ENCODE assay signal across 27 cellular contexts in the genomic region with DNA sequence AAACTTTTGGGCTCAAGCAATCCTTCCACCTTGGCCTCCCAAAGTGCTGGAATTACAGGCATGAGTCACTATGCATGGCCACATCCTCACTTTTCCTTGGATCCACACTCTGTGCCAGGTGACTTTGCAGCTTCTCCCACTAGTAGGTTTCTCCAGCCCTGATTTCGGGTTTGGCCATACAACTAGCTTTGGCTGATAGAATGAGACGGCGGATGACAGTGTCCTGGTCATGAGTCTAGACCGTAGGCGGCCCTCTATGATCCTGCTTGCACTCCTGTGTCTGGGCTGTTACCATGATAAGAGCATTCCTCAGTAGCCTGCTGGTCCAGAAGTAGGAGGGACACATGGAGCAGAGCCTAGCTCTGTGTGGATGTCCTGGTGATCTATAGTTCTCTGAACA.
DNase-seq lines count a peak whose midpoint lies in the region; ATAC-seq and TF ChIP-seq lines count a peak whose summit lies in the region.
"Had no signal": no experiment of that assay in that cellular context is flagged by ENCODE, and none has a peak within 500 bp of the region (broad histone marks: within the 10 kb centered on the region; RNA-seq: fewer than 3 reads in every experiment).

No MANE protein-coding gene starts in this region.

- TF ChIP-seq CTCF in heart left ventricle (IDR thresholded peaks at IDR 0.05), result no peak
- TF ChIP-seq CTCF in left lung (IDR thresholded peaks at IDR 0.05), result no peak

- H3K4me1 ChIP-seq in heart left ventricle (peaks cover 0 to 34% (median 0%) of the 10 kb centered on the region in 12 donors), left lung (peaks cover 0 to 5% of the 10 kb centered on the region in 2 donors), stomach smooth muscle (ENCODE audit: control insufficient read depth, insufficient read depth, low read length) (peaks cover 22% of the 10 kb centered on the region)
- no peaks in the 10 kb centered on the region for H3K4me1 ChIP-seq in effector memory CD4-positive, alpha-beta T cell (ENCODE audit: control insufficient read depth, insufficient read depth, low read length, poor library complexity, severe bottlenecking)
- H3K4me1 ChIP-seq: upper lobe of right lung had no signal

- peak overlapping the region in 9 of 12 donors; percentile 3 to 82 (median 53) for H3K27ac ChIP-seq in heart left ventricle
- H3K27ac ChIP-seq in cingulate gyrus (ENCODE audit: low read depth, low read length), result peak overlapping the region; percentile 15
- H3K27ac ChIP-seq in left lung, result no peak overlapping the region
- peak overlapping the region; percentile 60 for H3K27ac ChIP-seq in stomach smooth muscle (ENCODE audit: low read length)
- H3K27ac ChIP-seq in effector memory CD4-positive, alpha-beta T cell (ENCODE audit: insufficient read depth, low read length, poor library complexity, severe bottlenecking), result no peak overlapping the region
- H3K27ac ChIP-seq: HL-60, upper lobe of right lung had no signal

- H3K9me3 ChIP-seq in heart left ventricle (peaks cover 0 to 4% (median 0%) of the 10 kb centered on the region in 12 donors), left lung (no peaks in the 10 kb centered on the region), stomach smooth muscle (ENCODE audit: control insufficient read depth in 2 of 2, low read length in 2 of 2) (peaks cover 0 to 3% of the 10 kb centered on the region in 2 donors)
- H3K9me3 ChIP-seq in effector memory CD4-positive, alpha-beta T cell (ENCODE audit: control insufficient read depth, low read length), result no peaks in the 10 kb centered on the region
- H3K9me3 ChIP-seq: lower lobe of right lung, SK-N-SH, suprapubic skin, upper lobe of right lung had no signal

- peak in 3 of 5 donors; percentile 20 to 72 (median 30) for DNase-seq in heart left ventricle
- DNase-seq in Right ventricle myocardium inferior (ENCODE audit: missing footprints), result no peak
- DNase-seq in left lung, result no peak
- no peak for DNase-seq in effector memory CD4-positive, alpha-beta T cell
- DNase-seq in middle frontal gyrus (ENCODE audit: extremely low spot score, low spot score), result no peak
- no peak for DNase-seq in activated effector memory CD4-positive, alpha-beta T cell treated with anti-CD3 and anti-CD28 coated beads, Interleukin-2, amount 50 U/mL, for 16 hours
- DNase-seq: activated B cell treated with CpG ODN at 0.5 μM for 24 hours; activated CD8-positive, alpha-beta memory T cell treated with anti-CD3 and anti-CD28 coated beads, Interleukin-2, amount 10 ng/mL, durations not matched to agents 7 days and 5 days; activated naive CD4-positive, alpha-beta T cell; activated naive CD8-positive, alpha-beta T cell treated with anti-CD3 and anti-CD28 coated beads, Interleukin-2, amount 50 U/mL, for 24 hours; activated T-cell treated with anti-CD3 and anti-CD28 coated beads, Interleukin-2, amount 50 U/mL, for 4 hours; CD4-positive, CD25-positive, alpha-beta regulatory T cell; glutamatergic neuron; H7; lower lobe of right lung; NCI-H1417 treated with DMSO at 0.1 percent for 48 hours; NCI-H2081; NCI-H526; nephron progenitor cell; NK-92 treated with Interleukin-12 subunit alpha and Interleukin-12 subunit beta, amount 100 ng/mL, for 24 hours; SK-N-SH; upper lobe of right lung had no signal

- H3K27me3 ChIP-seq in heart left ventricle (no peaks in the 10 kb centered on the region), left lung (no peaks in the 10 kb centered on the region), stomach smooth muscle (ENCODE audit: control insufficient read depth in 1 of 2, insufficient read depth in 2 of 2, low read length in 2 of 2) (no peaks in the 10 kb centered on the region)
- H3K27me3 ChIP-seq in effector memory CD4-positive, alpha-beta T cell (replicated peaks; ENCODE audit: control insufficient read depth, insufficient read depth, low read length, poor library complexity, severe bottlenecking), result no peaks in the 10 kb centered on the region
- H3K27me3 ChIP-seq: suprapubic skin, upper lobe of right lung had no signal

- 70 to 82% (median 78%) methylated on average over 5 of the region's 5 CpGs for whole genome bisulfite sequencing in heart left ventricle, 4 donors

- intact Hi-C loops in heart left ventricle (cut with DNase I), result loop anchor here in 1 of 10 donors (10.0 kb wide), 1 partner anchor 319 kb away; a partner anchor contains a TSS
- intact Hi-C loops in Right ventricle myocardium inferior (cut with DNase I), result loop anchor here (5.0 kb wide), 1 partner anchor 316 kb away; a partner anchor contains a TSS
- intact Hi-C loops in left lung (cut with DNase I), result no loop called here

- ATAC-seq in heart left ventricle, result peak in 3 of 4 donors; percentile 47 to 72 (median 59)
- no peak for ATAC-seq in Right ventricle myocardium inferior
- ATAC-seq in left lung, result peak; percentile 13
- ATAC-seq: activated CD8-positive, alpha-beta memory T cell treated with anti-CD3 and anti-CD28 coated beads, Interleukin-2, amount 10 ng/mL, durations not matched to agents 7 days and 5 days; activated naive CD8-positive, alpha-beta T cell treated with anti-CD3 and anti-CD28 coated beads, Interleukin-2, amount 50 U/mL, for 24 hours; activated T-cell treated with anti-CD3 and anti-CD28 coated beads, Interleukin-2, amount 50 U/mL, for 4 hours; stimulated activated memory B cell treated with anti-CD40 and anti-IgM and Interleukin-4, amounts not matched to agents 10 μg/mL and 1 μg/mL and 100 μg/mL, for 72 hours had no signal

- H3K9ac ChIP-seq in stomach smooth muscle (ENCODE audit: low read length in 2 of 2), result no peak overlapping the region
- H3K9ac ChIP-seq: SK-N-SH had no signal

- no peak for TF ChIP-seq POLR2A in heart left ventricle (IDR thresholded peaks at IDR 0.05)

- H3K36me3 ChIP-seq in heart left ventricle (no peaks in the 10 kb centered on the region), left lung (no peaks in the 10 kb centered on the region), stomach smooth muscle (ENCODE audit: control insufficient read depth in 2 of 2, insufficient read depth in 2 of 2, low read length in 2 of 2) (no peaks in the 10 kb centered on the region)
- no peaks in the 10 kb centered on the region for H3K36me3 ChIP-seq in effector memory CD4-positive, alpha-beta T cell (ENCODE audit: control insufficient read depth, insufficient read depth, low read length)
- H3K36me3 ChIP-seq: lower lobe of right lung, suprapubic skin, upper lobe of right lung had no signal

- H3K4me3 ChIP-seq in heart left ventricle (no peak overlapping the region), left lung (no peak overlapping the region), stomach smooth muscle (ENCODE audit: low read length in 2 of 2) (no peak overlapping the region)
- no peak overlapping the region for H3K4me3 ChIP-seq in effector memory CD4-positive, alpha-beta T cell (ENCODE audit: insufficient read depth, low read depth, low read length, poor library complexity, severe bottlenecking)
- H3K4me3 ChIP-seq: lower lobe of right lung, upper lobe of right lung had no signal

Comparison
In these comparisons a context has a peak if more than half of its experiments do, and no peak if none do; other contexts are left out.
1. DNase-seq: peak in heart left ventricle (3 of 5); none in Right ventricle myocardium inferior (single experiment), left lung (0 of 2), effector memory CD4-positive, alpha-beta T cell (0 of 3), middle frontal gyrus (single experiment) and activated effector memory CD4-positive, alpha-beta T cell treated with anti-CD3 and anti-CD28 coated beads, Interleukin-2, amount 50 U/mL, for 16 hours (single experiment).
2. H3K27ac ChIP-seq: peak in heart left ventricle (9 of 12), cingulate gyrus (single experiment) and stomach smooth muscle (single experiment); none in left lung (0 of 2) and effector memory CD4-positive, alpha-beta T cell (single experiment).